In the genomic region with DNA sequence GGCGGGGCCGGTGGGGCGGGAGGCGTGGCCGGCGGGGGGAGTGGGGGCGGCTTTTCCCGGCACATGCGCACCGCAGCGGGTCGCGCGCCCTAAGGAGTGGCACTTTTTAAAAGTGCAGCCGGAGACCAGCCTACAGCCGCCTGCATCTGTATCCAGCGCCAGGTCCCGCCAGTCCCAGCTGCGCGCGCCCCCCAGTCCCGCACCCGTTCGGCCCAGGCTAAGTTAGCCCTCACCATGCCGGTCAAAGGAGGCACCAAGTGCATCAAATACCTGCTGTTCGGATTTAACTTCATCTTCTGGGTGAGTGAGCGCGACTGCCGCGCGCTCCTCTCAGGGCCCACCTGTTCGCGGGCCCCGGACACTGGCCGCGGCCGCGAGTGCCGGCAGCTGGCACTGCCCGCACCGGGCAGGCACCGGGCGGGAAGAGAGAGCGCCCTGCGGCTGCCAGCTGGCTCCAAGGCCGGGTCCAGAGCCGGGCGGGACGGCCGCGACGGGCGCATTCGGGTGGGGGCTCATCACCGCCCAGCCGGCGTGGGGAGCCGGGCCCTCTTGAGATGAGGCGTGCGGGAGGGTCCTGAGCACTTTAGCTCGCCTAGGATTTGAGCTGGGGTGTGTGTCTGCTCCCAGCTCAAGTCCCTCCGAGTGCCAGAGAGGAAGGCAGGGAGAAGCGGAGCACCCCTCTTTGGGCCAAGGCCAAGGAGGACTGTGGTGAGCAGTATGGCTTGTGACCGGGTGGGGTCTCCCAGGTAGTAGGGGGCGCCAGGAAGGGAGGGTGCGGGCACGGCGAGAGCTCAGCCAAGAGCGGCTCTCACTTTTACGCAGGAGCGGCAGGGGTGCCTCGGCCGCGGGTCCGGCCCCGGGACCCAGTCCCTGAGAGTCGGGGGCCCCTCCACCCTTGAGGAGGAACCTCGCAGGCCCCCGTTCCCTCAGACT, we compare ENCODE assay signal across 8 cellular contexts. TPM values are rescaled to one million over a fixed set of nuclear protein-coding genes. Genes with fewer than 3 reads are reported as not detected.
DNase-seq lines count a peak whose midpoint lies in the region; ATAC-seq and TF ChIP-seq lines count a peak whose summit lies in the region.

TSS of gene CD9 (plus strand) at position 135 of the 933 bp plus-strand sequence. CDS start at position 235, 100 bp downstream.

- H3K4me1 ChIP-seq in A673 (ENCODE audit: insufficient read depth, low read length, poor library complexity, severe bottlenecking), result peaks cover 3% of the 10 kb centered on the region

- DNase-seq in A673 (ENCODE audit: low spot score) (peak; percentile 42), H7 (peak; percentile 97), choroid plexus epithelial cell (ENCODE audit: low read depth) (no peak), left colon (peak; percentile 84 to 89)
- peak in 3 of 4 experiments; percentile 10 to 28 (median 25) for DNase-seq in stimulated activated CD4-positive, alpha-beta T cell treated with anti-CD3 and anti-CD28 coated beads, Interleukin-1b, Interleukin-23, amount 100 ng/mL, for 24 hours (ENCODE audit: low read depth in 4 of 4, low spot score in 1 of 4)

- CTCF ChIA-PET in A673 (lab: Charles Lee), result no interaction called here

- intact Hi-C loops in A673 (cut with micrococcal nuclease; ENCODE audit: unreplicated experiment) (no loop called here), left colon (cut with DNase I, micrococcal nuclease) (no loop called here)
- intact Hi-C loops in T-helper 2 cell treated with Interferon-gamma antibody and Interleukin-4, amounts not matched to agents 100 ng/mL and 5 ng/mL, for 36 hours (cut with micrococcal nuclease), result loop anchor here (5.0 kb wide), 1 partner anchor 162 kb away; no protein-coding TSS in a partner anchor

- ATAC-seq in left colon (peak; percentile 53), HG02763 (IDR thresholded peaks at IDR 0.05; ENCODE audit: unreplicated experiment) (no peak), GM21381 (IDR thresholded peaks at IDR 0.05; ENCODE audit: unreplicated experiment) (no peak)

- no TSS peak for BruUV-seq in A673 (replicated peaks; lab: Mats Ljungman, UMichigan)

- H3K27me3 ChIP-seq in A673 (replicated peaks; ENCODE audit: insufficient read depth, low read depth, low read length, poor library complexity), result peaks cover 20% of the 10 kb centered on the region
- H3K27me3 ChIP-seq in H7 (ENCODE audit: control insufficient read depth, insufficient read depth, low read length), result peaks cover 2% of the 10 kb centered on the region; the same call in 1 of the 2 replicates

- POLR2A ChIA-PET in A673 (lab: Charles Lee; ENCODE audit: low non-redundant PET), result no interaction called here

- H3K36me3 ChIP-seq in A673 (ENCODE audit: insufficient read depth, low read length, poor library complexity, severe bottlenecking) (no peaks in the 10 kb centered on the region), H7 (replicated peaks; ENCODE audit: control insufficient read depth, insufficient read depth, low read length) (no peaks in the 10 kb centered on the region; the same call in 1 of the 2 replicates)

- H3K9me3 ChIP-seq in A673 (ENCODE audit: low read depth, low read length, poor library complexity, severe bottlenecking), result no peaks in the 10 kb centered on the region

- H3K4me3 ChIP-seq in A673 (ENCODE audit: low read depth, low read length, poor library complexity, severe bottlenecking) (peak within 1 kb of the TSS; percentile 58), H7 (ENCODE audit: insufficient read depth, low read depth, low read length) (peak within 1 kb of the TSS; percentile 89), choroid plexus epithelial cell (ENCODE audit: low read depth, low read length) (peak within 1 kb of the TSS; percentile 65)

- TF ChIP-seq CTCF in A673 (conservative IDR thresholded peaks at IDR 0.05; ENCODE audit: low read depth, low read length), result no peak
- no peak for TF ChIP-seq CTCF in choroid plexus epithelial cell (conservative IDR thresholded peaks at IDR 0.05; ENCODE audit: low read depth, low read length)

- no peak within 1 kb of the TSS for H3K27ac ChIP-seq in A673 (ENCODE audit: low read depth, low read length, poor library complexity, severe bottlenecking)

RNA-seq across cellular contexts. Expression of gene CD9, which starts in this region (rescaled TPM):
- total RNA-seq in A673 (2021) (2.8 TPM in 2 replicates), left colon (100 to 1,000 TPM; 574 to 766 TPM)
- 266 and 274 TPM in 2 replicates for total RNA-seq in H7 (2014; rRNA removed; shearing (Covaris generic))
- total RNA-seq in T-helper 2 cell treated with Interferon-gamma antibody and Interleukin-4, amounts not matched to agents 100 ng/mL and 5 ng/mL, for 36 hours, result 9.7 and 10.6 TPM in 2 replicates

Comparison
In these comparisons a context has a peak if more than half of its experiments do, and no peak if none do; other contexts are left out.
1. RNA of gene CD9 (total RNA-seq): 574 to 766 TPM in left colon and 266 to 274 TPM in H7; 9.7 to 10.6 TPM in T-helper 2 cell treated with Interferon-gamma antibody and Interleukin-4, amounts not matched to agents 100 ng/mL and 5 ng/mL, for 36 hours and 2.8 TPM in A673; every median in the first group is over 10 times any median in the second.
2. Peak in every context shown above with its lines, with median percentiles within 50 percentile points of each other: H3K4me3 ChIP-seq.